Comparison of ENCODE assay signal across 3 cellular contexts in genomic region chr3:151766454-151766853, GRCh38.
A peak's percentile ranks its signal among the peaks of the same experiment; 100 is the strongest.
TF ChIP-seq lines count a peak whose summit lies in the region.

No MANE protein-coding gene starts in this region.

TF ChIP-seq in SK-N-SH, 30 proteins besides CTCF, POLR2A, EP300 and RAD21:
- TF ChIP-seq TCF12 (IDR thresholded peaks at IDR 0.05) (peak; percentile 8), RCOR1 (IDR thresholded peaks at IDR 0.05; ENCODE audit: low read length) (no peak), FOSL2 (IDR thresholded peaks at IDR 0.05; ENCODE audit: borderline replicate concordance, low read depth) (peak; percentile 52; the same call in 1 of the 2 replicates), USF1 (IDR thresholded peaks at IDR 0.05; ENCODE audit: borderline replicate concordance, low read depth) (no peak), TAF1 (IDR thresholded peaks at IDR 0.05; ENCODE audit: borderline replicate concordance, low read depth, low read length) (no peak), JUND (IDR thresholded peaks at IDR 0.05) (peak; percentile 5; the same call in 1 of the 2 replicates), PBX3 (IDR thresholded peaks at IDR 0.05) (peak; percentile 43)

TF ChIP-seq in SK-N-SH treated with all-trans-retinoic acid at 6 μM for 48 hours, 23 proteins besides CTCF, POLR2A, EP300 and RAD21:
- no peak for TF ChIP-seq TOX (CRISPR knock-in tag; IDR thresholded peaks at IDR 0.05; ENCODE audit: borderline replicate concordance)
- no peak for TF ChIP-seq SNAI2 (CRISPR knock-in tag; IDR thresholded peaks at IDR 0.05)
- TF ChIP-seq CSRNP3 (CRISPR knock-in tag; IDR thresholded peaks at IDR 0.05), result no peak
- no peak for TF ChIP-seq OSR1 (CRISPR knock-in tag; IDR thresholded peaks at IDR 0.05)
- TF ChIP-seq PPARA (CRISPR knock-in tag; IDR thresholded peaks at IDR 0.05; ENCODE audit: borderline replicate concordance), result no peak
TF ChIP-seq in SK-N-SH treated with all-trans-retinoic acid at 6 μM for 48 hours: peak in this region for 0.

TF ChIP-seq in endothelial cell of umbilical vein, 7 proteins besides CTCF, POLR2A, EP300 and RAD21:
- TF ChIP-seq EZH2 (IDR thresholded peaks at IDR 0.05; ENCODE audit: borderline replicate concordance, low read depth, low read length, severe bottlenecking), result no peak
- TF ChIP-seq GATA2 (IDR thresholded peaks at IDR 0.05; ENCODE audit: insufficient read depth, insufficient read length, low read depth, low read length), result peak; percentile 93
- peak; percentile 95 for TF ChIP-seq FOS (IDR thresholded peaks at IDR 0.05; ENCODE audit: borderline replicate concordance, insufficient read depth, low read length)
- TF ChIP-seq JUN (IDR thresholded peaks at IDR 0.05; ENCODE audit: borderline replicate concordance, insufficient read depth, insufficient read length, low read depth), result peak; percentile 86
- TF ChIP-seq POLR2AphosphoS5 (IDR thresholded peaks at IDR 0.05; ENCODE audit: insufficient read depth, low read depth, low read length), result peak; percentile 66
- TF ChIP-seq MYC (IDR thresholded peaks at IDR 0.05; ENCODE audit: low read depth, low read length), result no peak
- no peak for TF ChIP-seq MAX (IDR thresholded peaks at IDR 0.05; ENCODE audit: insufficient read depth, insufficient read length)
